In genomic region chr15:84658080-84658787, GRCh38 we compare ENCODE assay signal across 8 cellular contexts. TPM values are rescaled to one million over a fixed set of nuclear protein-coding genes. Genes with fewer than 3 reads are reported as not detected.
A peak's percentile ranks its signal among the peaks of the same experiment; 100 is the strongest.
DNase-seq lines count a peak whose midpoint lies in the region; ATAC-seq and TF ChIP-seq lines count a peak whose summit lies in the region.

Gene NMB, minus strand, starts transcription at chr15:84658199. Its CDS starts 47 bp downstream, at chr15:84658152.

- peak; percentile 11 to 51 for TF ChIP-seq POLR2A in adrenal gland (IDR thresholded peaks at IDR 0.05)
- peak; percentile 60 for TF ChIP-seq POLR2A in prostate gland (IDR thresholded peaks at IDR 0.05)

- H3K36me3 ChIP-seq in adrenal gland (replicated peaks in 1 of 2) (no peaks in the 10 kb centered on the region), left ventricle myocardium inferior (no peaks in the 10 kb centered on the region), prostate gland (no peaks in the 10 kb centered on the region)

- 0 to 1% (median 1%) methylated on average over 22 to 61 of the region's 61 CpGs for WGBS in adrenal gland, 4 donors
- WGBS in prostate gland, result under 1% methylated on average over 30 of the region's 61 CpGs

- peaks cover 9 to 30% of the 10 kb centered on the region in 2 donors for H3K4me1 ChIP-seq in adrenal gland (replicated peaks in 1 of 2)
- H3K4me1 ChIP-seq in left ventricle myocardium inferior, result peaks cover 43% of the 10 kb centered on the region
- H3K4me1 ChIP-seq in prostate gland (replicated peaks), result peaks cover 3% of the 10 kb centered on the region

- peak within 1 kb of the TSS in 4 of 5 donors; percentile 56 to 85 (median 66) for H3K27ac ChIP-seq in adrenal gland
- H3K27ac ChIP-seq in left ventricle myocardium inferior (replicated peaks), result peak within 1 kb of the TSS; percentile 86
- H3K27ac ChIP-seq in prostate gland, result peak within 1 kb of the TSS; percentile 75 to 79

- ATAC-seq in HG02588 (IDR thresholded peaks at IDR 0.05; ENCODE audit: unreplicated experiment), result peak; percentile 61

- H3K4me3 ChIP-seq in GM12865 (ENCODE audit: low read depth, low read length) (peak within 1 kb of the TSS; percentile 39), adrenal gland (peak within 1 kb of the TSS in 3 of 4 donors; percentile 24 to 56 (median 33)), left ventricle myocardium inferior (peak within 1 kb of the TSS; percentile 77), prostate gland (peak within 1 kb of the TSS; percentile 58 to 64)

- intact Hi-C loops in adrenal gland (cut with DNase I) (loop anchor here (10.0 kb wide), 1 partner anchor 57 kb away; the partner anchor contains the start of gene SEC11A (in 2 of the 2)), left ventricle myocardium inferior (cut with micrococcal nuclease) (no loop called here), prostate gland (cut with DNase I) (loop anchor here (5.0 to 10.0 kb wide), 3 partner anchors 59 to 87 kb away; partner anchors contain the start of genes SEC11A and ZNF592)

- TF ChIP-seq CTCF in GM12865 (IDR thresholded peaks at IDR 0.05; ENCODE audit: insufficient read depth, low read depth, low read length, missing control alignments), result peak; percentile 69
- peak; percentile 49 to 74 (median 57) for TF ChIP-seq CTCF in adrenal gland (IDR thresholded peaks at IDR 0.05)
- peak; percentile 64 for TF ChIP-seq CTCF in left ventricle myocardium inferior (IDR thresholded peaks at IDR 0.05; ENCODE audit: borderline replicate concordance)
- TF ChIP-seq CTCF in prostate gland (IDR thresholded peaks at IDR 0.05), result peak; percentile 35 to 75 (median 54)

- DNase-seq in GM12865 (ENCODE audit: low read depth) (peak; percentile 90), NCI-H1092 treated with DMSO at 0.1 percent for 48 hours (lab: John Stamatoyannopoulos, UW) (peak; percentile 68), T follicular helper cell (ENCODE audit: low read depth) (peak; percentile 79), adrenal gland (peak; percentile 80 to 86 (median 84)), left ventricle myocardium inferior (peak; percentile 74), prostate gland (ENCODE audit: low spot score) (peak; percentile 72), ureter (ENCODE audit: low spot score) (peak; percentile 86)

- H3K27me3 ChIP-seq in adrenal gland (no peaks in the 10 kb centered on the region), left ventricle myocardium inferior (ENCODE audit: low read depth) (no peaks in the 10 kb centered on the region), prostate gland (replicated peaks; ENCODE audit: insufficient read depth) (no peaks in the 10 kb centered on the region)

- H3K9me3 ChIP-seq in adrenal gland (replicated peaks in 1 of 3) (no peaks in the 10 kb centered on the region), left ventricle myocardium inferior (replicated peaks) (no peaks in the 10 kb centered on the region), prostate gland (no peaks in the 10 kb centered on the region)

RNA-seq across cellular contexts. Expression of gene NMB, which starts in this region (rescaled TPM):
- total RNA-seq in adrenal gland, result 10 to 100 TPM in 7 of 8 donors, 1 to 10 TPM in 1; 7.5 to 34.1 (median 17.4) TPM
- polyA plus RNA-seq in adrenal gland, result 10 to 100 TPM in 1 of 3 donors, 1 to 10 TPM in 2; 8.0 to 19.2 (median 10.0) TPM
- 2.0 TPM for total RNA-seq in left ventricle myocardium inferior
- 10 to 100 TPM in 1 of 2 donors, 1 to 10 TPM in 1; 6.2 to 16.6 TPM for total RNA-seq in prostate gland
- 9.1 TPM for total RNA-seq in ureter

Comparison
In these comparisons a context has a peak if more than half of its experiments do, and no peak if none do; other contexts are left out.
1. Peak in every context shown above with its lines: DNase-seq, ATAC-seq, H3K4me3 ChIP-seq and H3K27ac ChIP-seq.